In genomic region chr2:61620244-61621159, GRCh38 we compare ENCODE assay signal across 9 cellular contexts.
DNase-seq lines count a peak whose midpoint lies in the region; ATAC-seq, FAIRE-seq and TF ChIP-seq lines count a peak whose summit lies in the region.
"Had no signal": no experiment of that assay in that cellular context is flagged by ENCODE, and none has a peak within 500 bp of the region (broad histone marks: within the 10 kb centered on the region; RNA-seq: fewer than 3 reads in every experiment).

No MANE protein-coding gene starts in this region.

- H3K36me3 ChIP-seq in kidney (ENCODE audit: control insufficient read depth in 1 of 2, insufficient read depth in 2 of 2, low read length in 2 of 2): no peaks in the 10 kb centered on the region
- H3K36me3 ChIP-seq: vagina had no signal

- no peak for FAIRE-seq in kidney (lab: Jason Lieb, UNC)

- CTCF ChIA-PET in GM10248 (lab: Yijun Ruan, JAX): interaction anchor here (1.0 to 2.4 kb wide), 5 partner anchors 10 to 195 kb away, joined by 3 to 9 read pairs (median 3); no protein-coding TSS in a partner anchor

- intact Hi-C loops in kidney (cut with DNase I): no loop called here

- POLR2A ChIA-PET in GM10248 (lab: Yijun Ruan, JAX): no interaction called here

- no peaks in the 10 kb centered on the region for H3K9me3 ChIP-seq in kidney (ENCODE audit: control insufficient read depth in 1 of 2, low read length in 2 of 2)
- H3K9me3 ChIP-seq: vagina had no signal

- H3K4me3 ChIP-seq in kidney (ENCODE audit: low read length in 2 of 2): no peak overlapping the region
- H3K4me3 ChIP-seq: vagina had no signal

- H3K9ac ChIP-seq in kidney (ENCODE audit: low read length in 2 of 2): no peak overlapping the region

- peak; percentile 96 for ATAC-seq in esophagus mucosa

- H3K4me1 ChIP-seq in kidney (ENCODE audit: control insufficient read depth in 1 of 2, insufficient read depth in 1 of 2, low read depth in 1 of 2, low read length in 2 of 2): no peaks in the 10 kb centered on the region
- H3K4me1 ChIP-seq: vagina had no signal

- TF ChIP-seq CTCF in GM10248 (IDR thresholded peaks at IDR 0.05; ENCODE audit: control extremely low read depth, extremely low read depth, low read depth, missing control alignments) (no peak), kidney (IDR thresholded peaks at IDR 0.05; ENCODE audit: borderline replicate concordance, extremely low read depth, insufficient read depth) (no peak)

- DNase-seq in A172 (ENCODE audit: low spot score): peak; percentile 80
- DNase-seq in GM10248 (ENCODE audit: extremely low spot score): peak; percentile 31
- DNase-seq in OCI-M1 (lab: John Stamatoyannopoulos, UW): peak; percentile 53
- DNase-seq in kidney: no peak
- DNase-seq in COR-L47 (lab: John Stamatoyannopoulos, UW): no peak
- no peak for DNase-seq in AML-193 (lab: John Stamatoyannopoulos, UW)
- DNase-seq in NCI-H1105 treated with DMSO at 0.1 percent for 48 hours (lab: John Stamatoyannopoulos, UW): no peak

- H3K27ac ChIP-seq in kidney (ENCODE audit: low read depth in 2 of 2, low read length in 2 of 2): no peak overlapping the region
- H3K27ac ChIP-seq: vagina had no signal

Comparison
In these comparisons a context has a peak if more than half of its experiments do, and no peak if none do; other contexts are left out.
1. DNase-seq: peak in A172 (single experiment), GM10248 (single experiment) and OCI-M1 (single experiment); none in kidney (single experiment), COR-L47 (single experiment), AML-193 (0 of 2) and NCI-H1105 treated with DMSO at 0.1 percent for 48 hours (single experiment).